34 cellular contexts compared by ENCODE assay signal in the genomic region with DNA sequence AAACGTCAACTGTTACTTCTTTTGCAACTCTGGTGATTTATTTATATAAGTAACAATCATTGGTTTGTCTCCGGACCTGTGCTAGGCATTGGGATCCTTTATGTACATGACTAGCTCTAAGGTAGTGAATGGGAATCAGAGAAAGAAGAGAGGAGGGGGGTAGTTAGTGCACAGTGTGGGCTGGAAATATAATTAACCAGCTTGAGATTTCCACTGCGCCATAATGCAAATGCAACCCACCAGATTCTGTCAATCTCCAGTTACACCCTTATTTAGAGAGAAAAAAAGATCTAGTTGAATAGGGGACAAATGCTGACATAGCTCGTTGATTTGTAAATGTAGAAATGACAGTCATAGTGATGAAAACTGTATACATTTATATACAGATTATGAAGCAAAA.
"Had no signal": no experiment of that assay in that cellular context is flagged by ENCODE, and none has a peak within 500 bp of the region (broad histone marks: within the 10 kb centered on the region; RNA-seq: fewer than 3 reads in every experiment).

No MANE protein-coding gene starts in this region.

- ATAC-seq: activated CD8-positive, alpha-beta memory T cell treated with anti-CD3 and anti-CD28 coated beads, Interleukin-2, amount 10 ng/mL, durations not matched to agents 7 days and 5 days; activated CD8-positive, alpha-beta T cell treated with anti-CD3 and anti-CD28 coated beads, Interleukin-2, amount 10 ng/mL, durations not matched to agents 7 days and 5 days; activated naive CD4-positive, alpha-beta T cell treated with anti-CD3 and anti-CD28 coated beads, Interleukin-2, amount 50 U/mL, for 72 hours; activated T-cell treated with anti-CD3 and anti-CD28 coated beads, Interleukin-2, amount 50 U/mL, for 72 hours; activated T-helper 17 cell treated with anti-CD3 and anti-CD28 coated beads, Interleukin-2, amount 50 U/mL, for 72 hours had no signal

- H3K9me3 Mint-ChIP-seq: activated B cell treated with CpG ODN at 0.5 μM for 24 hours; activated naive CD4-positive, alpha-beta T cell treated with anti-CD3 and anti-CD28 coated beads for 36 hours; activated T-cell treated with anti-CD3 and anti-CD28 coated beads, Interleukin-2, amount 50 U/mL, for 24 hours; activated T-cell treated with anti-CD3 and anti-CD28 coated beads, Interleukin-2, amount 50 U/mL, for 72 hours; activated T-helper 1 cell treated with anti-CD3 and anti-CD28 coated beads, Interleukin-12 subunit alpha, Interleukin-12 subunit beta, Interleukin-2, Interleukin-4 antibody, amounts not matched to agents 30 ng/mL and 10 ng/mL and 1 ng/mL, durations not matched to agents 14 hours and 24 hours and 36 hours; activated T-helper 17 cell treated with anti-CD3 and anti-CD28 coated beads, Interleukin-2, amount 50 U/mL, for 72 hours; T-helper 1 cell treated with Interleukin-12 subunit alpha and Interleukin-12 subunit beta and Interleukin-4 antibody, amounts not matched to agents 30 μg/mL and 1 μg/mL, for 36 hours had no signal

- H3K27me3 ChIP-seq: adrenal gland, ascending aorta had no signal

- H3K27me3 Mint-ChIP-seq: activated naive CD8-positive, alpha-beta T cell treated with anti-CD3 and anti-CD28 coated beads for 36 hours had no signal

- H3K27ac Mint-ChIP-seq: activated B cell treated with CpG ODN at 0.5 μM for 24 hours; activated CD4-positive, alpha-beta memory T cell treated with anti-CD3 and anti-CD28 coated beads, Interleukin-2, amount 10 ng/mL, durations not matched to agents 7 days and 5 days; activated CD4-positive, alpha-beta T cell treated with anti-CD3 and anti-CD28 coated beads, Interleukin-2, amount 10 ng/mL, durations not matched to agents 7 days and 5 days; activated CD8-positive, alpha-beta memory T cell treated with anti-CD3 and anti-CD28 coated beads, Interleukin-2, amount 10 ng/mL, durations not matched to agents 7 days and 5 days; activated CD8-positive, alpha-beta T cell treated with anti-CD3 and anti-CD28 coated beads, Interleukin-2, amount 10 ng/mL, durations not matched to agents 7 days and 5 days; activated naive CD4-positive, alpha-beta T cell treated with anti-CD3 and anti-CD28 coated beads for 36 hours; activated naive CD4-positive, alpha-beta T cell treated with anti-CD3 and anti-CD28 coated beads, Interleukin-2, amount 50 U/mL, for 72 hours; activated naive CD8-positive, alpha-beta T cell treated with anti-CD3 and anti-CD28 coated beads for 36 hours; activated T-cell treated with anti-CD3 and anti-CD28 coated beads, Interleukin-2, amount 50 U/mL, for 24 hours; activated T-cell treated with anti-CD3 and anti-CD28 coated beads, Interleukin-2, amount 50 U/mL, for 72 hours; activated T-helper 1 cell treated with anti-CD3 and anti-CD28 coated beads, Interleukin-12 subunit alpha, Interleukin-12 subunit beta, Interleukin-2, Interleukin-4 antibody, amounts not matched to agents 30 ng/mL and 10 ng/mL and 1 ng/mL, durations not matched to agents 14 hours and 24 hours and 36 hours; activated T-helper 17 cell treated with anti-CD3 and anti-CD28 coated beads, Interleukin-2, amount 50 U/mL, for 72 hours; brain; T-helper 1 cell treated with Interleukin-12 subunit alpha and Interleukin-12 subunit beta and Interleukin-4 antibody, amounts not matched to agents 30 μg/mL and 1 μg/mL, for 36 hours; T-helper 2 cell treated with Interferon-gamma antibody and Interleukin-4, amounts not matched to agents 5 μg/mL and 100 μg/mL, for 36 hours had no signal

- H3K4me1 ChIP-seq: adrenal gland, ascending aorta had no signal

- H3K36me3 ChIP-seq: adrenal gland, ascending aorta, cardiac muscle cell had no signal

- H3K27ac ChIP-seq: adrenal gland, ascending aorta, cardiac muscle cell, VCaP had no signal

- H3K4me1 Mint-ChIP-seq: activated T-helper 17 cell treated with anti-CD3 and anti-CD28 coated beads, Interleukin-2, amount 50 U/mL, for 72 hours had no signal

- DNase-seq: activated B cell treated with CpG ODN at 0.5 μM for 24 hours; activated CD4-positive, alpha-beta memory T cell treated with anti-CD3 and anti-CD28 coated beads, Interleukin-2, amount 10 ng/mL, durations not matched to agents 7 days and 5 days; activated CD4-positive, alpha-beta T cell treated with anti-CD3 and anti-CD28 coated beads for 48 hours; activated CD4-positive, alpha-beta T cell treated with anti-CD3 and anti-CD28 coated beads, Interleukin-2, amount 10 ng/mL, durations not matched to agents 7 days and 5 days; activated CD4-positive, alpha-beta T cell treated with anti-CD3 and anti-CD28 coated beads, Interleukin-2, amount 50 U/mL, for 48 hours; activated CD4-positive, CD25-positive, alpha-beta regulatory T cell treated with anti-CD3 and anti-CD28 coated beads, Interleukin-2, amount 50 U/mL, for 72 hours; activated CD8-positive, alpha-beta memory T cell treated with anti-CD3 and anti-CD28 coated beads for 24 hours; activated CD8-positive, alpha-beta memory T cell treated with anti-CD3 and anti-CD28 coated beads, Interleukin-2, amount 10 ng/mL, durations not matched to agents 7 days and 5 days; activated CD8-positive, alpha-beta memory T cell treated with anti-CD3 and anti-CD28 coated beads, Interleukin-2, amount 50 U/mL, for 48 hours; activated CD8-positive, alpha-beta T cell treated with anti-CD3 and anti-CD28 coated beads, Interleukin-2, amount 10 ng/mL, durations not matched to agents 7 days and 5 days; activated effector memory CD4-positive, alpha-beta T cell treated with anti-CD3 and anti-CD28 coated beads, Interleukin-2, amount 50 U/mL, for 16 hours; activated gamma-delta T cell treated with Interleukin-2 at 50 U/mL for 16 hours; activated naive CD4-positive, alpha-beta T cell; activated naive CD4-positive, alpha-beta T cell treated with anti-CD3 and anti-CD28 coated beads for 36 hours; activated naive CD4-positive, alpha-beta T cell treated with anti-CD3 and anti-CD28 coated beads, Interleukin-2, amount 50 U/mL, for 16 hours; activated naive CD8-positive, alpha-beta T cell treated with anti-CD3 and anti-CD28 coated beads for 36 hours; activated T-cell treated with anti-CD3 and anti-CD28 coated beads, Interleukin-2, amount 50 U/mL, for 24 hours; activated T-cell treated with anti-CD3 and anti-CD28 coated beads, Interleukin-2, amount 50 U/mL, for 72 hours; adrenal gland; amniotic stem cell; anterior cingulate cortex; central memory CD4-positive, alpha-beta T cell; T-helper 1 cell; T-helper 2 cell; T-helper 9 cell had no signal

- H3K4me3 ChIP-seq: adrenal gland, ascending aorta, cardiac muscle cell had no signal

- H3K4me3 Mint-ChIP-seq: activated B cell treated with CpG ODN at 0.5 μM for 24 hours; activated CD4-positive, alpha-beta memory T cell treated with anti-CD3 and anti-CD28 coated beads, Interleukin-2, amount 10 ng/mL, durations not matched to agents 7 days and 5 days; activated CD4-positive, alpha-beta T cell treated with anti-CD3 and anti-CD28 coated beads, Interleukin-2, amount 10 ng/mL, durations not matched to agents 7 days and 5 days; activated CD8-positive, alpha-beta memory T cell treated with anti-CD3 and anti-CD28 coated beads, Interleukin-2, amount 10 ng/mL, durations not matched to agents 7 days and 5 days; activated CD8-positive, alpha-beta T cell treated with anti-CD3 and anti-CD28 coated beads, Interleukin-2, amount 10 ng/mL, durations not matched to agents 7 days and 5 days; activated naive CD4-positive, alpha-beta T cell treated with anti-CD3 and anti-CD28 coated beads for 36 hours; activated naive CD8-positive, alpha-beta T cell treated with anti-CD3 and anti-CD28 coated beads for 36 hours; activated T-cell treated with anti-CD3 and anti-CD28 coated beads, Interleukin-2, amount 50 U/mL, for 24 hours; activated T-cell treated with anti-CD3 and anti-CD28 coated beads, Interleukin-2, amount 50 U/mL, for 72 hours; activated T-helper 1 cell treated with anti-CD3 and anti-CD28 coated beads, Interleukin-12 subunit alpha, Interleukin-12 subunit beta, Interleukin-2, Interleukin-4 antibody, amounts not matched to agents 30 ng/mL and 10 ng/mL and 1 ng/mL, durations not matched to agents 14 hours and 24 hours and 36 hours; activated T-helper 17 cell treated with anti-CD3 and anti-CD28 coated beads, Interleukin-2, amount 50 U/mL, for 72 hours; brain; T-helper 1 cell treated with Interleukin-12 subunit alpha and Interleukin-12 subunit beta and Interleukin-4 antibody, amounts not matched to agents 30 μg/mL and 1 μg/mL, for 36 hours; T-helper 2 cell treated with Interferon-gamma antibody and Interleukin-4, amounts not matched to agents 5 μg/mL and 100 μg/mL, for 36 hours had no signal

- H3K36me3 Mint-ChIP-seq: activated CD8-positive, alpha-beta memory T cell treated with anti-CD3 and anti-CD28 coated beads, Interleukin-2, amount 10 ng/mL, durations not matched to agents 7 days and 5 days; activated naive CD8-positive, alpha-beta T cell treated with anti-CD3 and anti-CD28 coated beads for 36 hours; brain had no signal
